1 cellular context compared by ENCODE assay signal in the genomic region with DNA sequence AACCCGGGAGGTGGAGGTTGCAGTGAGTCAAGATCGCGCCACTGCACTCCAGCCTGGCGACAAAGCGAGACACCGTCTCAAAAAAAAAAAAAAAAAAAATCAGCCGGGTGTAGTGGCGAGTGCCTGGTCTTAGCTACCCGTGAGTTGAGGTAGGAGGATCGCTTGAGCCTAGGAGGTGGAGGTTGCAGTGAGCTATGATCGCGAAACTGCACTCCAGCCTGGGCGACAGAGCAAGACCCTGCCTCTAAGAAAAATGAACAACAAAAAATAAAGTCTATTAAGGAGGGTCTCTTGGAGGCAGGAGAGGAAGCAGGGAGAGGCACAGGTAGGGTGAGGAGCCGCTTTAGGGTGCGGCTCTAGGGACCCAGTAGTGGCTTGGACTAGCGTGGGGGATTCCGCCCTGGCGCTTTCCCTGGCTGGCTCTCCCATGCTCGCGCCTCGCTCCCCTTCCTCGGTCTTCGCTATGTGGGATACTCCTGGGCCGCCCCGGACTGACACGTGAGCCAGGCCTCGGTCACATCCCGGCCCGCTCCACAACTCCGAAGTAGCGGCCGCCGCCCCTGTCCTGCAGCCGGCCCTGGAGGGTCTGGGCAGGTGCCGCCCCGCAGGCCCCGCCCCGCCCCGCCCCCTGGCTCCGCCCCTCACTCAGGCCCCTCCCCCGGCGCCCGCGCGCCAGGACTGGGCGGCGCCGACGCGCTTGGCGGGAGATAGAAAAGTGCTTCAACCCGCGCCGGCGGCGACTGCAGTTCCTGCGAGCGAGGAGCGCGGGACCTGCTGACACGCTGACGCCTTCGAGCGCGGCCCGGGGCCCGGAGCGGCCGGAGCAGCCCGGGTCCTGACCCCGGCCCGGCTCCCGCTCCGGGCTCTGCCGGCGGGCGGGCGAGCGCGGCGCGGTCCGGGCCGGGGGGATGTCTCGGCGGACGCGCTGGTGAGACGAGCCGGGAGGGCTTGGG.
TF ChIP-seq lines count a peak whose summit lies in the region.

A gene (plus strand): TSS at position 739 of the 953 bp plus-strand sequence. CDS start 170 bp downstream, at position 909.

TF ChIP-seq in HepG2, 621 proteins besides CTCF, POLR2A, EP300 and RAD21 (continued from another document and continues in another):
- TF ChIP-seq, protein P1, sequence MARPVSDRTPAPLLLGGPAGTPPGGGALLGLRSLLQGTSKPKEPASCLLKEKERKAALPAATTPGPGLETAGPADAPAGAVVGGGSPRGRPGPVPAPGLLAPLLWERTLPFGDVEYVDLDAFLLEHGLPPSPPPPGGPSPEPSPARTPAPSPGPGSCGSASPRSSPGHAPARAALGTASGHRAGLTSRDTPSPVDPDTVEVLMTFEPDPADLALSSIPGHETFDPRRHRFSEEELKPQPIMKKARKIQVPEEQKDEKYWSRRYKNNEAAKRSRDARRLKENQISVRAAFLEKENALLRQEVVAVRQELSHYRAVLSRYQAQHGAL (CRISPR knock-in tag; IDR thresholded peaks at IDR 0.05; ENCODE audit: not compliant biosample characterization): no peak
- no peak for TF ChIP-seq ZFP41 (CRISPR knock-in tag; IDR thresholded peaks at IDR 0.05; ENCODE audit: borderline replicate concordance)
- peak; percentile 13; the same call in 1 of the 2 replicates for TF ChIP-seq TARDBP (CRISPR knock-in tag; IDR thresholded peaks at IDR 0.05)
- TF ChIP-seq ZBTB1 (CRISPR knock-in tag; IDR thresholded peaks at IDR 0.05; ENCODE audit: borderline replicate concordance): no peak
- TF ChIP-seq WIZ (CRISPR knock-in tag; IDR thresholded peaks at IDR 0.05): no peak
- TF ChIP-seq MTF2 (CRISPR knock-in tag; IDR thresholded peaks at IDR 0.05; ENCODE audit: borderline replicate concordance): peak; percentile 43; the same call in 1 of the 2 replicates
- no peak for TF ChIP-seq SKI (IDR thresholded peaks at IDR 0.05; ENCODE audit: partially characterized antibody)
- no peak for TF ChIP-seq SOX6 (IDR thresholded peaks at IDR 0.05)
- peak; percentile 45 for TF ChIP-seq SOX6 (CRISPR knock-in tag; IDR thresholded peaks at IDR 0.05)
- no peak for TF ChIP-seq TCF7L2 (IDR thresholded peaks at IDR 0.05; ENCODE audit: low read depth, low read length)
- TF ChIP-seq ZNF792 (CRISPR knock-in tag; IDR thresholded peaks at IDR 0.05): peak; percentile 46; the same call in 1 of the 2 replicates
- TF ChIP-seq, protein P2, sequence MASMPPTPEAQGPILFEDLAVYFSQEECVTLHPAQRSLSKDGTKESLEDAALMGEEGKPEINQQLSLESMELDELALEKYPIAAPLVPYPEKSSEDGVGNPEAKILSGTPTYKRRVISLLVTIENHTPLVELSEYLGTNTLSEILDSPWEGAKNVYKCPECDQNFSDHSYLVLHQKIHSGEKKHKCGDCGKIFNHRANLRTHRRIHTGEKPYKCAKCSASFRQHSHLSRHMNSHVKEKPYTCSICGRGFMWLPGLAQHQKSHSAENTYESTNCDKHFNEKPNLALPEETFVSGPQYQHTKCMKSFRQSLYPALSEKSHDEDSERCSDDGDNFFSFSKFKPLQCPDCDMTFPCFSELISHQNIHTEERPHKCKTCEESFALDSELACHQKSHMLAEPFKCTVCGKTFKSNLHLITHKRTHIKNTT (CRISPR knock-in tag; IDR thresholded peaks at IDR 0.05): no peak
- TF ChIP-seq KLF13 (CRISPR knock-in tag; IDR thresholded peaks at IDR 0.05): no peak; the same call in 1 of the 2 replicates
- peak; percentile 64; the same call in 1 of the 2 replicates for TF ChIP-seq ZMAT3 (CRISPR knock-in tag; conservative IDR thresholded peaks at IDR 0.05)
- TF ChIP-seq TBL1XR1 (IDR thresholded peaks at IDR 0.05; ENCODE audit: borderline replicate concordance, low read length, partially characterized antibody): no peak
- TF ChIP-seq, protein P3, sequence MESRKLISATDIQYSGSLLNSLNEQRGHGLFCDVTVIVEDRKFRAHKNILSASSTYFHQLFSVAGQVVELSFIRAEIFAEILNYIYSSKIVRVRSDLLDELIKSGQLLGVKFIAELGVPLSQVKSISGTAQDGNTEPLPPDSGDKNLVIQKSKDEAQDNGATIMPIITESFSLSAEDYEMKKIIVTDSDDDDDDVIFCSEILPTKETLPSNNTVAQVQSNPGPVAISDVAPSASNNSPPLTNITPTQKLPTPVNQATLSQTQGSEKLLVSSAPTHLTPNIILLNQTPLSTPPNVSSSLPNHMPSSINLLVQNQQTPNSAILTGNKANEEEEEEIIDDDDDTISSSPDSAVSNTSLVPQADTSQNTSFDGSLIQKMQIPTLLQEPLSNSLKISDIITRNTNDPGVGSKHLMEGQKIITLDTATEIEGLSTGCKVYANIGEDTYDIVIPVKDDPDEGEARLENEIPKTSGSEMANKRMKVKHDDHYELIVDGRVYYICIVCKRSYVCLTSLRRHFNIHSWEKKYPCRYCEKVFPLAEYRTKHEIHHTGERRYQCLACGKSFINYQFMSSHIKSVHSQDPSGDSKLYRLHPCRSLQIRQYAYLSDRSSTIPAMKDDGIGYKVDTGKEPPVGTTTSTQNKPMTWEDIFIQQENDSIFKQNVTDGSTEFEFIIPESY (CRISPR knock-in tag; IDR thresholded peaks at IDR 0.05): peak; percentile 58
- peak; percentile 59; the same call in 1 of the 2 replicates for TF ChIP-seq RFXAP (CRISPR knock-in tag; IDR thresholded peaks at IDR 0.05; ENCODE audit: borderline replicate concordance)
- no peak for TF ChIP-seq SMAD3 (CRISPR knock-in tag; IDR thresholded peaks at IDR 0.05)
- TF ChIP-seq, protein P4, sequence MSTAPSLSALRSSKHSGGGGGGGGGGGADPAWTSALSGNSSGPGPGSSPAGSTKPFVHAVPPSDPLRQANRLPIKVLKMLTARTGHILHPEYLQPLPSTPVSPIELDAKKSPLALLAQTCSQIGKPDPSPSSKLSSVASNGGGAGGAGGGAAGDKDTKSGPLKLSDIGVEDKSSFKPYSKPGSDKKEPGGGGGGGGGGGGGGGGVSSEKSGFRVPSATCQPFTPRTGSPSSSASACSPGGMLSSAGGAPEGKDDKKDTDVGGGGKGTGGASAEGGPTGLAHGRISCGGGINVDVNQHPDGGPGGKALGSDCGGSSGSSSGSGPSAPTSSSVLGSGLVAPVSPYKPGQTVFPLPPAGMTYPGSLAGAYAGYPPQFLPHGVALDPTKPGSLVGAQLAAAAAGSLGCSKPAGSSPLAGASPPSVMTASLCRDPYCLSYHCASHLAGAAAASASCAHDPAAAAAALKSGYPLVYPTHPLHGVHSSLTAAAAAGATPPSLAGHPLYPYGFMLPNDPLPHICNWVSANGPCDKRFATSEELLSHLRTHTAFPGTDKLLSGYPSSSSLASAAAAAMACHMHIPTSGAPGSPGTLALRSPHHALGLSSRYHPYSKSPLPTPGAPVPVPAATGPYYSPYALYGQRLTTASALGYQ (CRISPR knock-in tag; IDR thresholded peaks at IDR 0.05): no peak
- TF ChIP-seq NCOR1 (IDR thresholded peaks at IDR 0.05; ENCODE audit: borderline replicate concordance, low read length): no peak
- TF ChIP-seq SMC3 (IDR thresholded peaks at IDR 0.05; ENCODE audit: low read length): no peak
- TF ChIP-seq, protein P5, sequence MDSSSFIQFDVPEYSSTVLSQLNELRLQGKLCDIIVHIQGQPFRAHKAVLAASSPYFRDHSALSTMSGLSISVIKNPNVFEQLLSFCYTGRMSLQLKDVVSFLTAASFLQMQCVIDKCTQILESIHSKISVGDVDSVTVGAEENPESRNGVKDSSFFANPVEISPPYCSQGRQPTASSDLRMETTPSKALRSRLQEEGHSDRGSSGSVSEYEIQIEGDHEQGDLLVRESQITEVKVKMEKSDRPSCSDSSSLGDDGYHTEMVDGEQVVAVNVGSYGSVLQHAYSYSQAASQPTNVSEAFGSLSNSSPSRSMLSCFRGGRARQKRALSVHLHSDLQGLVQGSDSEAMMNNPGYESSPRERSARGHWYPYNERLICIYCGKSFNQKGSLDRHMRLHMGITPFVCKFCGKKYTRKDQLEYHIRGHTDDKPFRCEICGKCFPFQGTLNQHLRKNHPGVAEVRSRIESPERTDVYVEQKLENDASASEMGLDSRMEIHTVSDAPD (CRISPR knock-in tag; IDR thresholded peaks at IDR 0.05): no peak
- peak; percentile 12; the same call in 1 of the 2 replicates for TF ChIP-seq ZNF251 (CRISPR knock-in tag; IDR thresholded peaks at IDR 0.05)
- TF ChIP-seq ZNF12 (CRISPR knock-in tag; IDR thresholded peaks at IDR 0.05): 0 out of 2 replicates have a peak, but pooled peaks have one; percentile 10
- TF ChIP-seq, protein P6, sequence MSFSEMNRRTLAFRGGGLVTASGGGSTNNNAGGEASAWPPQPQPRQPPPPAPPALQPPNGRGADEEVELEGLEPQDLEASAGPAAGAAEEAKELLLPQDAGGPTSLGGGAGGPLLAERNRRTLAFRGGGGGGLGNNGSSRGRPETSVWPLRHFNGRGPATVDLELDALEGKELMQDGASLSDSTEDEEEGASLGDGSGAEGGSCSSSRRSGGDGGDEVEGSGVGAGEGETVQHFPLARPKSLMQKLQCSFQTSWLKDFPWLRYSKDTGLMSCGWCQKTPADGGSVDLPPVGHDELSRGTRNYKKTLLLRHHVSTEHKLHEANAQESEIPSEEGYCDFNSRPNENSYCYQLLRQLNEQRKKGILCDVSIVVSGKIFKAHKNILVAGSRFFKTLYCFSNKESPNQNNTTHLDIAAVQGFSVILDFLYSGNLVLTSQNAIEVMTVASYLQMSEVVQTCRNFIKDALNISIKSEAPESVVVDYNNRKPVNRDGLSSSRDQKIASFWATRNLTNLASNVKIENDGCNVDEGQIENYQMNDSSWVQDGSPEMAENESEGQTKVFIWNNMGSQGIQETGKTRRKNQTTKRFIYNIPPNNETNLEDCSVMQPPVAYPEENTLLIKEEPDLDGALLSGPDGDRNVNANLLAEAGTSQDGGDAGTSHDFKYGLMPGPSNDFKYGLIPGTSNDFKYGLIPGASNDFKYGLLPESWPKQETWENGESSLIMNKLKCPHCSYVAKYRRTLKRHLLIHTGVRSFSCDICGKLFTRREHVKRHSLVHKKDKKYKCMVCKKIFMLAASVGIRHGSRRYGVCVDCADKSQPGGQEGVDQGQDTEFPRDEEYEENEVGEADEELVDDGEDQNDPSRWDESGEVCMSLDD (CRISPR knock-in tag; IDR thresholded peaks at IDR 0.05; ENCODE audit: borderline replicate concordance): peak; percentile 4; the same call in 1 of the 2 replicates
- TF ChIP-seq TAF15 (IDR thresholded peaks at IDR 0.05; ENCODE audit: low read depth, low read length, poor library complexity, severe bottlenecking): peak; percentile 38
- TF ChIP-seq, protein P7, sequence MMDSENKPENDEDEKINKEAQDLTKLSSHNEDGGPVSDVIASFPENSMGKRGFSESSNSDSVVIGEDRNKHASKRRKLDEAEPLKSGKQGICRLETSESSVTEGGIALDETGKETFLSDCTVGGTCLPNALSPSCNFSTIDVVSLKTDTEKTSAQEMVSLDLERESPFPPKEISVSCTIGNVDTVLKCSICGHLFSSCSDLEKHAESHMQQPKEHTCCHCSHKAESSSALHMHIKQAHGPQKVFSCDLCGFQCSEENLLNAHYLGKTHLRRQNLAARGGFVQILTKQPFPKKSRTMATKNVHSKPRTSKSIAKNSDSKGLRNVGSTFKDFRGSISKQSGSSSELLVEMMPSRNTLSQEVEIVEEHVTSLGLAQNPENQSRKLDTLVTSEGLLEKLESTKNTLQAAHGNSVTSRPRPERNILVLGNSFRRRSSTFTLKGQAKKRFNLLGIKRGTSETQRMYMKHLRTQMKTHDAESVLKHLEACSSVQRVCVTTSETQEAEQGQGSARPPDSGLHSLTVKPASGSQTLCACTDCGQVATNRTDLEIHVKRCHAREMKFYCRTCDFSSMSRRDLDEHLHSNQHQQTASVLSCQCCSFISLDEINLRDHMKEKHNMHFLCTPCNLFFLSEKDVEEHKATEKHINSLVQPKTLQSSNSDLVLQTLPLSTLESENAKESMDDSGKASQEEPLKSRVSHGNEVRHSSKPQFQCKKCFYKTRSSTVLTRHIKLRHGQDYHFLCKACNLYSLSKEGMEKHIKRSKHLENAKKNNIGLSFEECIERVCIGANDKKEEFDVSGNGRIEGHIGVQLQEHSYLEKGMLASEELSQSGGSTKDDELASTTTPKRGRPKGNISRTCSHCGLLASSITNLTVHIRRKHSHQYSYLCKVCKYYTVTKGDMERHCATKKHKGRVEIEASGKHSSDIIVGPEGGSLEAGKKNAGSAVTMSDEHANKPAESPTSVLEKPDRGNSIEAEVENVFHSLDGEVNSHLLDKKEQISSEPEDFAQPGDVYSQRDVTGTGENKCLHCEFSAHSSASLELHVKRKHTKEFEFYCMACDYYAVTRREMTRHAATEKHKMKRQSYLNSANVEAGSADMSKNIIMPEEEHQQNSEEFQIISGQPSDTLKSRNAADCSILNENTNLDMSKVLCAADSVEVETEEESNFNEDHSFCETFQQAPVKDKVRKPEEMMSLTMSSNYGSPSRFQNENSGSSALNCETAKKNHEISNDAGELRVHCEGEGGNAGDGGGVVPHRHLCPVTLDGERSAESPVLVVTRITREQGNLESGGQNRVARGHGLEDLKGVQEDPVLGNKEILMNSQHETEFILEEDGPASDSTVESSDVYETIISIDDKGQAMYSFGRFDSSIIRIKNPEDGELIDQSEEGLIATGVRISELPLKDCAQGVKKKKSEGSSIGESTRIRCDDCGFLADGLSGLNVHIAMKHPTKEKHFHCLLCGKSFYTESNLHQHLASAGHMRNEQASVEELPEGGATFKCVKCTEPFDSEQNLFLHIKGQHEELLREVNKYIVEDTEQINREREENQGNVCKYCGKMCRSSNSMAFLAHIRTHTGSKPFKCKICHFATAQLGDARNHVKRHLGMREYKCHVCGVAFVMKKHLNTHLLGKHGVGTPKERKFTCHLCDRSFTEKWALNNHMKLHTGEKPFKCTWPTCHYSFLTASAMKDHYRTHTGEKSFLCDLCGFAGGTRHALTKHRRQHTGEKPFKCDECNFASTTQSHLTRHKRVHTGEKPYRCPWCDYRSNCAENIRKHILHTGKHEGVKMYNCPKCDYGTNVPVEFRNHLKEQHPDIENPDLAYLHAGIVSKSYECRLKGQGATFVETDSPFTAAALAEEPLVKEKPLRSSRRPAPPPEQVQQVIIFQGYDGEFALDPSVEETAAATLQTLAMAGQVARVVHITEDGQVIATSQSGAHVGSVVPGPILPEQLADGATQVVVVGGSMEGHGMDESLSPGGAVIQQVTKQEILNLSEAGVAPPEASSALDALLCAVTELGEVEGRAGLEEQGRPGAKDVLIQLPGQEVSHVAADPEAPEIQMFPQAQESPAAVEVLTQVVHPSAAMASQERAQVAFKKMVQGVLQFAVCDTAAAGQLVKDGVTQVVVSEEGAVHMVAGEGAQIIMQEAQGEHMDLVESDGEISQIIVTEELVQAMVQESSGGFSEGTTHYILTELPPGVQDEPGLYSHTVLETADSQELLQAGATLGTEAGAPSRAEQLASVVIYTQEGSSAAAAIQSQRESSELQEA (CRISPR knock-in tag; IDR thresholded peaks at IDR 0.05; ENCODE audit: not compliant biosample characterization): peak; percentile 54
- TF ChIP-seq MYNN (CRISPR knock-in tag; IDR thresholded peaks at IDR 0.05; ENCODE audit: low read depth): 0 out of 2 replicates have a peak, but pooled peaks have one; percentile 55
- no peak; the same call in 1 of the 2 replicates for TF ChIP-seq FOXO1 (CRISPR knock-in tag; IDR thresholded peaks at IDR 0.05)
- TF ChIP-seq ZNF564 (CRISPR knock-in tag; IDR thresholded peaks at IDR 0.05): 0 out of 2 replicates have a peak, but pooled peaks have one; percentile 53
- TF ChIP-seq SMYD3 (CRISPR knock-in tag; IDR thresholded peaks at IDR 0.05): no peak
- TF ChIP-seq ZNF335 (CRISPR knock-in tag; IDR thresholded peaks at IDR 0.05): no peak
